ENCODE assay signal across 8 cellular contexts in genomic region chr10:16685551-16685950, GRCh38.
"Had no signal": no experiment of that assay in that cellular context is flagged by ENCODE, and none has a peak within 500 bp of the region (broad histone marks: within the 10 kb centered on the region; RNA-seq: fewer than 3 reads in every experiment).

No MANE protein-coding gene starts in this region.

- FAIRE-seq: G401.6, GM12878, GM12891, GM12892, GM18507, GM19239 had no signal

- DNase-seq: GDM1, GF-D8 had no signal

- H3K4me3 ChIP-seq: GM12878 had no signal

- ATAC-seq: GM12878 had no signal
